25 cellular contexts compared by ENCODE assay signal in the genomic region with DNA sequence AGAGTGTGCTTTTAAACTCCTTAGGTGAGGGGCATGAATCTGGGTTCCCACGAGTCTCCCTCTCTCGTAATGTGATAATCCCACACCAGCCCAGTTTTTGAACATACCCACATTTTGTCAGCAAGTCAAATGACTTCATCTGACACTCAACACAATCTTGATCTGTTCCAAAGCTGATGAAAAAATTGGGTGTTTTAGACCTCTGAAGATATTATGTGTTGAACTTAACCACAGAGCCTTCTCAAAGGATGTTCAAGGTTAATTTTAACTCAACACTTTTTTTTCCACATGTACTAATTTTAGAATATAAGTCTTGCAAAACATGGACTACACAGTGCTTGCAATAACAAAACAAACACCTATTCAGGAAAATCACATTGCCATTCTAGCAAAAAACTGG.
"Had no signal": no experiment of that assay in that cellular context is flagged by ENCODE, and none has a peak within 500 bp of the region (broad histone marks: within the 10 kb centered on the region; RNA-seq: fewer than 3 reads in every experiment).

No MANE protein-coding gene starts in this region.

- H3K36me3 Mint-ChIP-seq: activated CD4-positive, alpha-beta memory T cell treated with anti-CD3 and anti-CD28 coated beads for 36 hours; activated CD8-positive, alpha-beta memory T cell treated with anti-CD3 and anti-CD28 coated beads, Interleukin-2, amount 10 ng/mL, durations not matched to agents 7 days and 5 days; stimulated activated effector memory CD8-positive, alpha-beta T cell treated with anti-CD3 and anti-CD28 coated beads, Interleukin-12 subunit alpha, Interleukin-12 subunit beta, amount 100 ng/mL, for 72 hours had no signal

- H3K27me3 ChIP-seq: right lobe of liver, tibial nerve had no signal

- H2AFZ ChIP-seq: parathyroid adenoma had no signal

- H3K4me3 ChIP-seq: lower lobe of right lung, right lobe of liver, skin epidermis, tibial nerve had no signal

- FAIRE-seq: bronchial epithelial cell, kidney, urothelium cell line had no signal

- H3K4me1 ChIP-seq: lower lobe of right lung, parathyroid adenoma, right lobe of liver had no signal

- DNase-seq: activated B cell treated with CpG ODN at 0.5 μM for 24 hours; activated CD4-positive, alpha-beta memory T cell treated with anti-CD3 and anti-CD28 coated beads for 36 hours; activated CD4-positive, alpha-beta T cell treated with anti-CD3 and anti-CD28 coated beads for 4 hours; activated CD8-positive, alpha-beta memory T cell treated with anti-CD3 and anti-CD28 coated beads, Interleukin-2, amount 10 ng/mL, durations not matched to agents 7 days and 5 days; activated gamma-delta T cell treated with Interleukin-2 at 50 U/mL for 16 hours; activated T-cell treated with anti-CD3 and anti-CD28 coated beads for 4 hours; amniotic stem cell; cortex of kidney; kidney; lower lobe of right lung; mesendoderm; nucleus accumbens; right lobe of liver; stimulated activated CD4-positive, alpha-beta T cell treated with anti-CD3 and anti-CD28 coated beads, Interleukin-1b, Interleukin-23, amount 100 ng/mL, for 48 hours; stimulated activated naive CD8-positive, alpha-beta T cell treated with anti-CD3 and anti-CD28 coated beads, Interleukin-15, amount 100 ng/mL, for 72 hours; T-helper 17 cell had no signal

- H3K4me3 Mint-ChIP-seq: activated B cell treated with CpG ODN at 0.5 μM for 24 hours; activated CD4-positive, alpha-beta memory T cell treated with anti-CD3 and anti-CD28 coated beads for 36 hours; activated CD8-positive, alpha-beta memory T cell treated with anti-CD3 and anti-CD28 coated beads, Interleukin-2, amount 10 ng/mL, durations not matched to agents 7 days and 5 days; activated naive CD4-positive, alpha-beta T cell treated with anti-CD3 and anti-CD28 coated beads, Interleukin-2, amount 50 U/mL, for 24 hours; nephron; stimulated activated effector memory CD8-positive, alpha-beta T cell treated with anti-CD3 and anti-CD28 coated beads, Interleukin-12 subunit alpha, Interleukin-12 subunit beta, amount 100 ng/mL, for 72 hours; T-helper 17 cell had no signal

- H3K36me3 ChIP-seq: lower lobe of right lung, right lobe of liver, tibial nerve had no signal

- H3K9me3 ChIP-seq: lower lobe of right lung, right lobe of liver, tibial nerve had no signal

- H3K27ac ChIP-seq: epithelial cell of prostate, lower lobe of right lung, parathyroid adenoma, right lobe of liver, skin epidermis, tibial nerve had no signal

- H3K9me3 Mint-ChIP-seq: activated B cell treated with CpG ODN at 0.5 μM for 24 hours; activated CD4-positive, alpha-beta memory T cell treated with anti-CD3 and anti-CD28 coated beads for 36 hours; nephron had no signal

- H3K27ac Mint-ChIP-seq: activated B cell treated with CpG ODN at 0.5 μM for 24 hours; activated CD4-positive, alpha-beta memory T cell treated with anti-CD3 and anti-CD28 coated beads for 36 hours; activated CD8-positive, alpha-beta memory T cell treated with anti-CD3 and anti-CD28 coated beads, Interleukin-2, amount 10 ng/mL, durations not matched to agents 7 days and 5 days; activated naive CD4-positive, alpha-beta T cell treated with anti-CD3 and anti-CD28 coated beads, Interleukin-2, amount 50 U/mL, for 24 hours; nephron; stimulated activated effector memory CD8-positive, alpha-beta T cell treated with anti-CD3 and anti-CD28 coated beads, Interleukin-12 subunit alpha, Interleukin-12 subunit beta, amount 100 ng/mL, for 72 hours; stimulated activated naive CD8-positive, alpha-beta T cell treated with anti-CD3 and anti-CD28 coated beads, Interleukin-15, amount 100 ng/mL, for 72 hours; T-helper 17 cell had no signal

- ATAC-seq: activated CD8-positive, alpha-beta memory T cell treated with anti-CD3 and anti-CD28 coated beads, Interleukin-2, amount 10 ng/mL, durations not matched to agents 7 days and 5 days; lower lobe of right lung; right lobe of liver; stimulated activated effector memory CD8-positive, alpha-beta T cell treated with anti-CD3 and anti-CD28 coated beads, Interleukin-12 subunit alpha, Interleukin-12 subunit beta, amount 100 ng/mL, for 72 hours; stimulated activated naive CD8-positive, alpha-beta T cell treated with anti-CD3 and anti-CD28 coated beads, Interleukin-15, amount 100 ng/mL, for 72 hours; T-helper 17 cell had no signal

- H3K27me3 Mint-ChIP-seq: activated CD4-positive, alpha-beta memory T cell treated with anti-CD3 and anti-CD28 coated beads for 36 hours; activated CD8-positive, alpha-beta memory T cell treated with anti-CD3 and anti-CD28 coated beads, Interleukin-2, amount 10 ng/mL, durations not matched to agents 7 days and 5 days; activated naive CD4-positive, alpha-beta T cell treated with anti-CD3 and anti-CD28 coated beads, Interleukin-2, amount 50 U/mL, for 24 hours; stimulated activated naive CD8-positive, alpha-beta T cell treated with anti-CD3 and anti-CD28 coated beads, Interleukin-15, amount 100 ng/mL, for 72 hours had no signal

- H3K9ac ChIP-seq: parathyroid adenoma had no signal

- H3K4me1 Mint-ChIP-seq: activated B cell treated with CpG ODN at 0.5 μM for 24 hours had no signal
